ENCODE assay signal across 8 cellular contexts in the genomic region with DNA sequence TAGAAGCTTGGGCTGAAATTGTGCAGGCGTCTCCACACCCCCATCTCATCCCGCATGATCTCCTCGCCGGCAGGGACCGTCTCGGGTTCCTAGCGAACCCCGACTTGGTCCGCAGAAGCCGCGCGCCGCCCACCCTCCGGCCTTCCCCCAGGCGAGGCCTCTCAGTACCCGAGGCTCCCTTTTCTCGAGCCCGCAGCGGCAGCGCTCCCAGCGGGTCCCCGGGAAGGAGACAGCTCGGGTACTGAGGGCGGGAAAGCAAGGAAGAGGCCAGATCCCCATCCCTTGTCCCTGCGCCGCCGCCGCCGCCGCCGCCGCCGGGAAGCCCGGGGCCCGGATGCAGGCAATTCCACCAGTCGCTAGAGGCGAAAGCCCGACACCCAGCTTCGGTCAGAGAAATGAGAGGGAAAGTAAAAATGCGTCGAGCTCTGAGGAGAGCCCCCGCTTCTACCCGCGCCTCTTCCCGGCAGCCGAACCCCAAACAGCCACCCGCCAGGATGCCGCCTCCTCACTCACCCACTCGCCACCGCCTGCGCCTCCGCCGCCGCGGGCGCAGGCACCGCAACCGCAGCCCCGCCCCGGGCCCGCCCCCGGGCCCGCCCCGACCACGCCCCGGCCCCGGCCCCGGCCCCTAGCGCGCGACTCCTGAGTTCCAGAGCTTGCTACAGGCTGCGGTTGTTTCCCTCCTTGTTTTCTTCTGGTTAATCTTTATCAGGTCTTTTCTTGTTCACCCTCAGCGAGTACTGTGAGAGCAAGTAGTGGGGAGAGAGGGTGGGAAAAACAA. TPM values are rescaled to one million over a fixed set of nuclear protein-coding genes. Genes with fewer than 3 reads are reported as not detected.
DNase-seq lines count a peak whose midpoint lies in the region; ATAC-seq and TF ChIP-seq lines count a peak whose summit lies in the region.

C9orf72 (minus strand) TSS at position 564 of the 781 bp plus-strand sequence. CDS start 6,361 bp downstream, outside the sequence.

- ATAC-seq in GM18519 (IDR thresholded peaks at IDR 0.05; ENCODE audit: low FRiP score, unreplicated experiment) (peak; percentile 35), HG02981 (IDR thresholded peaks at IDR 0.05; ENCODE audit: unreplicated experiment) (peak; percentile 52)
- peak; percentile 92 to 93 for ATAC-seq in natural killer cell treated with Interleukin-12 subunit alpha and Interleukin-12 subunit beta and Interleukin-15 and Interleukin-18, amount 100 ng/mL, for 72 hours

- H3K27ac Mint-ChIP-seq in natural killer cell treated with Interleukin-12 subunit alpha and Interleukin-12 subunit beta and Interleukin-15 and Interleukin-18, amount 100 ng/mL, for 72 hours = peak within 1 kb of the TSS; percentile 94 to 98
- H3K27ac Mint-ChIP-seq in stimulated activated naive CD8-positive, alpha-beta T cell treated with anti-CD3 and anti-CD28 coated beads, Interleukin-15, Interleukin-2, amounts not matched to agents 100 ng/mL and 50 ng/mL, for 24 hours = peak within 1 kb of the TSS; percentile 99

- peaks cover 3% of the 10 kb centered on the region for H3K36me3 Mint-ChIP-seq in natural killer cell treated with Interleukin-12 subunit alpha and Interleukin-12 subunit beta and Interleukin-15 and Interleukin-18, amount 100 ng/mL, for 72 hours
- H3K36me3 Mint-ChIP-seq in stimulated activated naive CD8-positive, alpha-beta T cell treated with anti-CD3 and anti-CD28 coated beads, Interleukin-15, Interleukin-2, amounts not matched to agents 100 ng/mL and 50 ng/mL, for 24 hours (ENCODE audit: low read depth) = peaks cover 5% of the 10 kb centered on the region

- H3K9me3 Mint-ChIP-seq in natural killer cell treated with Interleukin-12 subunit alpha and Interleukin-12 subunit beta and Interleukin-15 and Interleukin-18, amount 100 ng/mL, for 72 hours = peaks cover 2% of the 10 kb centered on the region
- H3K9me3 Mint-ChIP-seq in stimulated activated naive CD8-positive, alpha-beta T cell treated with anti-CD3 and anti-CD28 coated beads, Interleukin-15, Interleukin-2, amounts not matched to agents 100 ng/mL and 50 ng/mL, for 24 hours = peaks cover 2% of the 10 kb centered on the region

- no peak for TF ChIP-seq POLR2A in erythroblast (IDR thresholded peaks at IDR 0.05; ENCODE audit: low read length)

- peaks cover 3 to 5% of the 10 kb centered on the region in 2 donors for H3K27me3 Mint-ChIP-seq in natural killer cell treated with Interleukin-12 subunit alpha and Interleukin-12 subunit beta and Interleukin-15 and Interleukin-18, amount 100 ng/mL, for 72 hours
- H3K27me3 Mint-ChIP-seq in stimulated activated naive CD8-positive, alpha-beta T cell treated with anti-CD3 and anti-CD28 coated beads, Interleukin-15, Interleukin-2, amounts not matched to agents 100 ng/mL and 50 ng/mL, for 24 hours = peaks cover 3% of the 10 kb centered on the region

- peaks cover 25 to 26% of the 10 kb centered on the region in 2 donors for H3K4me1 Mint-ChIP-seq in natural killer cell treated with Interleukin-12 subunit alpha and Interleukin-12 subunit beta and Interleukin-15 and Interleukin-18, amount 100 ng/mL, for 72 hours (ENCODE audit: low read depth in 2 of 2)
- peaks cover 33% of the 10 kb centered on the region for H3K4me1 Mint-ChIP-seq in stimulated activated naive CD8-positive, alpha-beta T cell treated with anti-CD3 and anti-CD28 coated beads, Interleukin-15, Interleukin-2, amounts not matched to agents 100 ng/mL and 50 ng/mL, for 24 hours (ENCODE audit: low read depth)

- peak; percentile 86 for DNase-seq in AG08395 (ENCODE audit: low spot score)
- DNase-seq in NCI-H446 treated with DMSO at 0.1 percent for 48 hours (lab: John Stamatoyannopoulos, UW) = peak; percentile 46
- peak; percentile 77 for DNase-seq in activated T-cell treated with anti-CD3 and anti-CD28 coated beads for 1 hour (ENCODE audit: low read depth)
- peak; percentile 89 to 94 for DNase-seq in erythroblast (lab: John Stamatoyannopoulos, UW)
- peak; percentile 94 for DNase-seq in natural killer cell treated with Interleukin-12 subunit alpha and Interleukin-12 subunit beta and Interleukin-15 and Interleukin-18, amount 100 ng/mL, for 72 hours (ENCODE audit: low spot score)

- peak within 1 kb of the TSS; percentile 91 for H3K4me3 Mint-ChIP-seq in natural killer cell treated with Interleukin-12 subunit alpha and Interleukin-12 subunit beta and Interleukin-15 and Interleukin-18, amount 100 ng/mL, for 72 hours
- H3K4me3 Mint-ChIP-seq in stimulated activated naive CD8-positive, alpha-beta T cell treated with anti-CD3 and anti-CD28 coated beads, Interleukin-15, Interleukin-2, amounts not matched to agents 100 ng/mL and 50 ng/mL, for 24 hours = peak within 1 kb of the TSS; percentile 89

RNA-seq across cellular contexts. Expression of gene C9orf72, which starts in this region (rescaled TPM):
- total RNA-seq in natural killer cell treated with Interleukin-12 subunit alpha and Interleukin-12 subunit beta and Interleukin-15 and Interleukin-18, amount 100 ng/mL, for 72 hours = 1 to 10 TPM; 4.0 to 6.1 TPM

Comparison
In these comparisons a context has a peak if more than half of its experiments do, and no peak if none do; other contexts are left out.
1. Peak in every context shown above with its lines: DNase-seq and ATAC-seq.
2. ATAC-seq: peak in every context shown above with its lines; median percentile 92 in natural killer cell treated with Interleukin-12 subunit alpha and Interleukin-12 subunit beta and Interleukin-15 and Interleukin-18, amount 100 ng/mL, for 72 hours; 52 in HG02981; 35 in GM18519.